In genomic region chr18:6971823-6972478, GRCh38 we compare ENCODE assay signal across 23 cellular contexts.
"Had no signal": no experiment of that assay in that cellular context is flagged by ENCODE, and none has a peak within 500 bp of the region (broad histone marks: within the 10 kb centered on the region; RNA-seq: fewer than 3 reads in every experiment).

No MANE protein-coding gene starts in this region.

- H3K79me2 ChIP-seq: parathyroid adenoma had no signal

- H2AFZ ChIP-seq: parathyroid adenoma had no signal

- H3K9me3 Mint-ChIP-seq: memory B cell; natural killer cell; stimulated activated naive CD8-positive, alpha-beta T cell treated with anti-CD3 and anti-CD28 coated beads, Interleukin-15, amount 100 ng/mL, for 72 hours had no signal

- H3K4me3 ChIP-seq: dorsolateral prefrontal cortex, gastrocnemius medialis, lung, smooth muscle cell, suprapubic skin, transverse colon, upper lobe of right lung, vagina had no signal

- H3K4me1 Mint-ChIP-seq: memory B cell; natural killer cell; stimulated activated naive CD8-positive, alpha-beta T cell treated with anti-CD3 and anti-CD28 coated beads, Interleukin-15, amount 100 ng/mL, for 72 hours had no signal

- H3K27me3 ChIP-seq: dorsolateral prefrontal cortex, gastrocnemius medialis, suprapubic skin, transverse colon, upper lobe of right lung, vagina had no signal

- H3K9me3 ChIP-seq: gastrocnemius medialis, suprapubic skin, transverse colon, upper lobe of right lung, vagina had no signal

- H3K4me3 Mint-ChIP-seq: memory B cell; natural killer cell; stimulated activated naive CD8-positive, alpha-beta T cell treated with anti-CD3 and anti-CD28 coated beads, Interleukin-15, amount 100 ng/mL, for 72 hours had no signal

- H3K27ac ChIP-seq: dorsolateral prefrontal cortex, epithelial cell of prostate, gastrocnemius medialis, parathyroid adenoma, suprapubic skin, transverse colon, upper lobe of right lung, vagina had no signal

- H3K27me3 Mint-ChIP-seq: memory B cell; progenitor cell of endocrine pancreas; stimulated activated naive CD8-positive, alpha-beta T cell treated with anti-CD3 and anti-CD28 coated beads, Interleukin-15, amount 100 ng/mL, for 72 hours had no signal

- H3K27ac Mint-ChIP-seq: memory B cell; natural killer cell; stimulated activated naive CD8-positive, alpha-beta T cell treated with anti-CD3 and anti-CD28 coated beads, Interleukin-15, amount 100 ng/mL, for 72 hours had no signal

- H3K9ac ChIP-seq: parathyroid adenoma had no signal

- H3K36me3 ChIP-seq: gastrocnemius medialis, suprapubic skin, transverse colon, upper lobe of right lung, vagina had no signal

- H3K36me3 Mint-ChIP-seq: memory B cell, natural killer cell had no signal

- H3K4me1 ChIP-seq: gastrocnemius medialis, parathyroid adenoma, suprapubic skin, transverse colon, upper lobe of right lung, vagina had no signal

- H3K4me2 ChIP-seq: smooth muscle cell had no signal

- DNase-seq: dorsolateral prefrontal cortex; effector CD4-positive, alpha-beta T cell; foreskin fibroblast; gastrocnemius medialis; head of caudate nucleus; left ventricle myocardium superior; natural killer cell; stimulated activated CD4-positive, alpha-beta T cell treated with anti-CD3 and anti-CD28 coated beads, Interleukin-12 subunit alpha, Interleukin-12 subunit beta, amount 100 ng/mL, for 4 hours; stimulated activated CD4-positive, alpha-beta T cell treated with anti-CD3 and anti-CD28 coated beads, Interleukin-1b, Interleukin-23, amount 100 ng/mL, for 48 hours; stimulated activated CD4-positive, alpha-beta T cell treated with anti-CD3 and anti-CD28 coated beads, Interleukin-4, amount 100 ng/mL, for 1 hour; stimulated activated CD8-positive, alpha-beta memory T cell treated with anti-CD3 and anti-CD28 coated beads, Interleukin-4, amount 100 ng/mL, for 48 hours; stimulated activated naive CD4-positive, alpha-beta T cell; stimulated activated naive CD8-positive, alpha-beta T cell treated with anti-CD3 and anti-CD28 coated beads, Interleukin-15, amount 100 ng/mL, for 72 hours; transverse colon; upper lobe of right lung had no signal
